In the genomic region with DNA sequence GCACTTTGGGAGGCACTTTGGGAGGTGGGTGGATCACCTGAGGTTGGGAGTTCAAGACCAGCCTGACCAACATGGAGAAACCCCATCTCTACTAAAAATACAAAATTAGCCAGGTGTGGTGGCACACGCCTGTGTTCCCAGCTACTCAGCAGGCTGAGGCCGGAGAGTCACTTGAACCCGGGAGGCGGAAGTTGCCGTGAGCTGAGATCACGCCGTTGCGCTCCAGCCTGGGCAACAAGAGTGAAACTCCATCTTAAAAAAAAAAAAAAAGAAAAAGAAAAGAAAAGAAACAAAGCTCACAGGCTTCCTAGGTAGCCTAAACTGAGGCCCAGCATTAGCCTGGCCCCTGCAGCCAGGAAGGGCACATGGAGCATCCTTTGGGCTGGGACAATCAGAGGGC, we compare ENCODE assay signal across 11 cellular contexts. TPM values are rescaled to one million over a fixed set of nuclear protein-coding genes. Genes with fewer than 3 reads are reported as not detected.
DNase-seq lines count a peak whose midpoint lies in the region; ATAC-seq and TF ChIP-seq lines count a peak whose summit lies in the region.
"Not testable (repeated sequence)": the region's sequence is repeated elsewhere in the genome, so short reads cannot be mapped to it uniquely, and the experiment has no call there.
"Had no signal": no experiment of that assay in that cellular context is flagged by ENCODE, and none has a peak within 500 bp of the region (broad histone marks: within the 10 kb centered on the region; RNA-seq: fewer than 3 reads in every experiment).

No MANE protein-coding gene starts in this region.

- H3K4me1 Mint-ChIP-seq in CD4-positive, alpha-beta memory T cell: peaks cover 46 to 80% (median 66%) of the 10 kb centered on the region in 4 donors
- H3K4me1 Mint-ChIP-seq in activated CD4-positive, alpha-beta T cell treated with anti-CD3 and anti-CD28 coated beads for 36 hours: peaks cover 71% of the 10 kb centered on the region
- H3K4me1 Mint-ChIP-seq in activated CD8-positive, alpha-beta T cell treated with anti-CD3 and anti-CD28 coated beads, Interleukin-2, amount 10 ng/mL, durations not matched to agents 7 days and 5 days (ENCODE audit: low read depth): peaks cover 69% of the 10 kb centered on the region
- peaks cover 73% of the 10 kb centered on the region for H3K4me1 Mint-ChIP-seq in activated naive CD4-positive, alpha-beta T cell treated with anti-CD3 and anti-CD28 coated beads for 36 hours (ENCODE audit: low read depth)
- H3K4me1 Mint-ChIP-seq in activated naive CD8-positive, alpha-beta T cell treated with anti-CD3 and anti-CD28 coated beads, Interleukin-2, amount 10 ng/mL, durations not matched to agents 7 days and 5 days: peaks cover 56% of the 10 kb centered on the region
- peaks cover 41 to 82% (median 72%) of the 10 kb centered on the region in 4 donors for H3K4me1 Mint-ChIP-seq in naive thymus-derived CD8-positive, alpha-beta T cell

- not testable (repeated sequence) for H3K79me2 ChIP-seq in OCI-LY3 (ENCODE audit: low read length)

- H3K27me3 ChIP-seq in CD4-positive, alpha-beta memory T cell (ENCODE audit: insufficient read depth, low read length); OCI-LY3 (ENCODE audit: low read depth, low read length): not testable (repeated sequence)

- peak overlapping the region in 6 of 7 donors; percentile 80 to 93 (median 88) for H3K27ac Mint-ChIP-seq in CD4-positive, alpha-beta memory T cell
- peak overlapping the region; percentile 80 for H3K27ac Mint-ChIP-seq in activated CD4-positive, alpha-beta T cell treated with anti-CD3 and anti-CD28 coated beads for 36 hours
- peak overlapping the region; percentile 74 for H3K27ac Mint-ChIP-seq in activated CD8-positive, alpha-beta T cell treated with anti-CD3 and anti-CD28 coated beads, Interleukin-2, amount 10 ng/mL, durations not matched to agents 7 days and 5 days
- peak overlapping the region; percentile 71 for H3K27ac Mint-ChIP-seq in activated naive CD4-positive, alpha-beta T cell treated with anti-CD3 and anti-CD28 coated beads for 36 hours
- H3K27ac Mint-ChIP-seq in activated naive CD8-positive, alpha-beta T cell treated with anti-CD3 and anti-CD28 coated beads, Interleukin-2, amount 10 ng/mL, durations not matched to agents 7 days and 5 days: peak overlapping the region; percentile 66
- peak overlapping the region in 9 of 10 donors; percentile 78 to 93 (median 89) for H3K27ac Mint-ChIP-seq in naive thymus-derived CD8-positive, alpha-beta T cell

- H3K9ac ChIP-seq in OCI-LY3 (ENCODE audit: low read length): not testable (repeated sequence)

- not testable (repeated sequence) for H3K4me3 ChIP-seq in CD4-positive, alpha-beta memory T cell (ENCODE audit: low read length in 2 of 2); OCI-LY3 (ENCODE audit: low read length)

- H3K36me3 ChIP-seq in CD4-positive, alpha-beta memory T cell (ENCODE audit: insufficient read depth, low read length); OCI-LY3 (replicated peaks; ENCODE audit: low read depth, low read length): not testable (repeated sequence)

- DNase-seq in CD4-positive, alpha-beta memory T cell: peak in 1 of 5 donors; percentile 11
- DNase-seq in activated CD4-positive, alpha-beta T cell treated with anti-CD3 and anti-CD28 coated beads for 36 hours; activated CD8-positive, alpha-beta T cell treated with anti-CD3 and anti-CD28 coated beads, Interleukin-2, amount 10 ng/mL, durations not matched to agents 7 days and 5 days; activated naive CD4-positive, alpha-beta T cell treated with anti-CD3 and anti-CD28 coated beads for 36 hours; activated naive CD8-positive, alpha-beta T cell treated with anti-CD3 and anti-CD28 coated beads, Interleukin-2, amount 10 ng/mL, durations not matched to agents 7 days and 5 days; naive thymus-derived CD8-positive, alpha-beta T cell: not testable (repeated sequence)

- POLR2A ChIA-PET in CD4-positive, alpha-beta memory T cell (lab: Charles Lee; ENCODE audit: partially characterized antibody): interaction anchor here (0.7 to 19.7 kb wide), 4 partner anchors 10 to 40 kb away, joined by 3 to 299 read pairs (median 80); partner anchors contain the start of genes AQP3 and NOL6
- POLR2A ChIA-PET in activated CD4-positive, alpha-beta T cell treated with anti-CD3 and anti-CD28 coated beads for 36 hours (lab: Charles Lee): not testable (repeated sequence)
- POLR2A ChIA-PET in activated CD8-positive, alpha-beta T cell treated with anti-CD3 and anti-CD28 coated beads, Interleukin-2, amount 10 ng/mL, durations not matched to agents 7 days and 5 days (lab: Charles Lee): interaction anchor here (0.7 to 0.8 kb wide), 2 partner anchors 40 to 165 kb away, joined by 3 read pairs; no protein-coding TSS in a partner anchor
- POLR2A ChIA-PET in activated naive CD8-positive, alpha-beta T cell treated with anti-CD3 and anti-CD28 coated beads, Interleukin-2, amount 10 ng/mL, durations not matched to agents 7 days and 5 days (lab: Charles Lee): interaction anchor here (0.6 to 5.0 kb wide), 3 partner anchors 8 to 39 kb away, joined by 3 to 27 read pairs (median 6); partner anchors contain the start of gene AQP3
- POLR2A ChIA-PET in naive thymus-derived CD8-positive, alpha-beta T cell (lab: Charles Lee): interaction anchor here (0.6 to 10.7 kb wide), 6 partner anchors 9 to 40 kb away, joined by 3 to 93 read pairs (median 3); partner anchors contain the start of genes AQP3 and NOL6

- peaks cover 72% of the 10 kb centered on the region for H3K4me1 ChIP-seq in CD4-positive, alpha-beta memory T cell (ENCODE audit: insufficient read depth, low read length)
- H3K4me1 ChIP-seq in OCI-LY3 (ENCODE audit: low read length): peaks cover 55% of the 10 kb centered on the region

- not testable (repeated sequence) for H3K9me3 ChIP-seq in CD4-positive, alpha-beta memory T cell (ENCODE audit: control insufficient read depth in 1 of 2, low read length in 2 of 2); OCI-LY3 (ENCODE audit: insufficient read depth, low read length)

- peak overlapping the region; percentile 32 for H3K27ac ChIP-seq in CD4-positive, alpha-beta memory T cell (ENCODE audit: low read depth, low read length)
- H3K27ac ChIP-seq in OCI-LY3 (ENCODE audit: low read length): not testable (repeated sequence)

- intact Hi-C loops in CD4-positive, alpha-beta memory T cell (cut with micrococcal nuclease): loop anchor here (10.0 kb wide), 1 partner anchor 59 kb away; no protein-coding TSS in a partner anchor
- intact Hi-C loops in activated CD4-positive, alpha-beta T cell treated with anti-CD3 and anti-CD28 coated beads for 36 hours (cut with DNase I, micrococcal nuclease): not testable (repeated sequence)
- intact Hi-C loops in activated naive CD4-positive, alpha-beta T cell treated with anti-CD3 and anti-CD28 coated beads for 36 hours (cut with micrococcal nuclease): loop anchor here (10.0 kb wide), 1 partner anchor 901 kb away; the partner anchor contains the start of genes SMIM27 and TOPORS

- not testable (repeated sequence) for H3K9me3 Mint-ChIP-seq in CD4-positive, alpha-beta memory T cell; activated CD4-positive, alpha-beta T cell treated with anti-CD3 and anti-CD28 coated beads for 36 hours (ENCODE audit: low read depth); activated CD8-positive, alpha-beta T cell treated with anti-CD3 and anti-CD28 coated beads, Interleukin-2, amount 10 ng/mL, durations not matched to agents 7 days and 5 days (ENCODE audit: insufficient read depth); activated naive CD4-positive, alpha-beta T cell treated with anti-CD3 and anti-CD28 coated beads for 36 hours; activated naive CD8-positive, alpha-beta T cell treated with anti-CD3 and anti-CD28 coated beads, Interleukin-2, amount 10 ng/mL, durations not matched to agents 7 days and 5 days; naive thymus-derived CD8-positive, alpha-beta T cell

- 0 out of 2 replicates have a peak overlapping the region, but pooled peaks have one; percentile 11 for H3K4me2 ChIP-seq in OCI-LY3 (ENCODE audit: low read length)

- H3K4me3 Mint-ChIP-seq in CD4-positive, alpha-beta memory T cell: peak overlapping the region in 7 of 8 donors; percentile 14 to 75 (median 55)
- H3K4me3 Mint-ChIP-seq in activated CD4-positive, alpha-beta T cell treated with anti-CD3 and anti-CD28 coated beads for 36 hours; activated CD8-positive, alpha-beta T cell treated with anti-CD3 and anti-CD28 coated beads, Interleukin-2, amount 10 ng/mL, durations not matched to agents 7 days and 5 days; activated naive CD4-positive, alpha-beta T cell treated with anti-CD3 and anti-CD28 coated beads for 36 hours: not testable (repeated sequence)
- peak overlapping the region; percentile 55 for H3K4me3 Mint-ChIP-seq in activated naive CD8-positive, alpha-beta T cell treated with anti-CD3 and anti-CD28 coated beads, Interleukin-2, amount 10 ng/mL, durations not matched to agents 7 days and 5 days
- peak overlapping the region in 9 of 10 donors; percentile 38 to 71 (median 62) for H3K4me3 Mint-ChIP-seq in naive thymus-derived CD8-positive, alpha-beta T cell

- not testable (repeated sequence) for ATAC-seq in activated CD4-positive, alpha-beta T cell treated with anti-CD3 and anti-CD28 coated beads for 36 hours; activated CD8-positive, alpha-beta T cell treated with anti-CD3 and anti-CD28 coated beads, Interleukin-2, amount 10 ng/mL, durations not matched to agents 7 days and 5 days; activated naive CD8-positive, alpha-beta T cell treated with anti-CD3 and anti-CD28 coated beads, Interleukin-2, amount 10 ng/mL, durations not matched to agents 7 days and 5 days (ENCODE audit: low read depth); naive thymus-derived CD8-positive, alpha-beta T cell

- CTCF ChIA-PET in CD4-positive, alpha-beta memory T cell (lab: Charles Lee; ENCODE audit: partially characterized antibody): interaction anchor here (1.0 to 16.3 kb wide), 5 partner anchors 8 to 81 kb away, joined by 4 to 562 read pairs (median 8); partner anchors contain the start of genes AQP3, AQP7 and NOL6
- CTCF ChIA-PET in activated CD4-positive, alpha-beta T cell treated with anti-CD3 and anti-CD28 coated beads for 36 hours (lab: Charles Lee): interaction anchor here (4.7 to 5.6 kb wide), 2 partner anchors 11 to 80 kb away, joined by 30 to 45 read pairs; no protein-coding TSS in a partner anchor
- CTCF ChIA-PET in activated CD8-positive, alpha-beta T cell treated with anti-CD3 and anti-CD28 coated beads, Interleukin-2, amount 10 ng/mL, durations not matched to agents 7 days and 5 days (lab: Charles Lee): interaction anchor here (0.6 to 1.7 kb wide), 4 partner anchors 9 to 80 kb away, joined by 3 to 8 read pairs (median 6); partner anchors contain the start of gene AQP3
- CTCF ChIA-PET in activated naive CD4-positive, alpha-beta T cell treated with anti-CD3 and anti-CD28 coated beads for 36 hours (lab: Charles Lee): interaction anchor here (0.6 to 7.6 kb wide), 4 partner anchors 8 to 40 kb away, joined by 3 to 100 read pairs (median 5); partner anchors contain the start of gene AQP3

- H3K36me3 Mint-ChIP-seq in CD4-positive, alpha-beta memory T cell; activated CD4-positive, alpha-beta T cell treated with anti-CD3 and anti-CD28 coated beads for 36 hours (ENCODE audit: low read depth); activated CD8-positive, alpha-beta T cell treated with anti-CD3 and anti-CD28 coated beads, Interleukin-2, amount 10 ng/mL, durations not matched to agents 7 days and 5 days (ENCODE audit: low read depth); activated naive CD4-positive, alpha-beta T cell treated with anti-CD3 and anti-CD28 coated beads for 36 hours (ENCODE audit: low read depth); activated naive CD8-positive, alpha-beta T cell treated with anti-CD3 and anti-CD28 coated beads, Interleukin-2, amount 10 ng/mL, durations not matched to agents 7 days and 5 days; naive thymus-derived CD8-positive, alpha-beta T cell: not testable (repeated sequence)

- not testable (repeated sequence) for H4K20me1 ChIP-seq in OCI-LY3 (ENCODE audit: insufficient read depth, low read length)

- TF ChIP-seq CTCF in OCI-LY3 (IDR thresholded peaks at IDR 0.05; ENCODE audit: low read depth, low read length): not testable (repeated sequence)

- not testable (repeated sequence) for H2AFZ ChIP-seq in OCI-LY3 (ENCODE audit: low read depth, low read length)

- not testable (repeated sequence) for H3K27me3 Mint-ChIP-seq in CD4-positive, alpha-beta memory T cell; activated CD4-positive, alpha-beta T cell treated with anti-CD3 and anti-CD28 coated beads for 36 hours; activated CD8-positive, alpha-beta T cell treated with anti-CD3 and anti-CD28 coated beads, Interleukin-2, amount 10 ng/mL, durations not matched to agents 7 days and 5 days (ENCODE audit: low read depth); activated naive CD4-positive, alpha-beta T cell treated with anti-CD3 and anti-CD28 coated beads for 36 hours (ENCODE audit: low read depth); activated naive CD8-positive, alpha-beta T cell treated with anti-CD3 and anti-CD28 coated beads, Interleukin-2, amount 10 ng/mL, durations not matched to agents 7 days and 5 days; naive thymus-derived CD8-positive, alpha-beta T cell

RNA-seq across cellular contexts. Expression of gene AQP3, which starts 8.1 kb away (rescaled TPM):
- 100 to 1,000 TPM; 172 TPM for total RNA-seq in CD4-positive, alpha-beta memory T cell
- 100 to 1,000 TPM; 484 to 562 TPM for polyA plus RNA-seq in CD4-positive, alpha-beta memory T cell
- 10 to 100 TPM in 1 of 2 experiments, 1 to 10 TPM in 1; 8.5 to 11.3 TPM for total RNA-seq in activated CD4-positive, alpha-beta T cell treated with anti-CD3 and anti-CD28 coated beads for 36 hours
- 10 to 100 TPM; 29.9 to 31.4 TPM for total RNA-seq in activated CD8-positive, alpha-beta T cell treated with anti-CD3 and anti-CD28 coated beads, Interleukin-2, amount 10 ng/mL, durations not matched to agents 7 days and 5 days
- 1 to 10 TPM; 7.2 to 8.1 TPM for total RNA-seq in activated naive CD4-positive, alpha-beta T cell treated with anti-CD3 and anti-CD28 coated beads for 36 hours
- total RNA-seq in activated naive CD8-positive, alpha-beta T cell treated with anti-CD3 and anti-CD28 coated beads, Interleukin-2, amount 10 ng/mL, durations not matched to agents 7 days and 5 days: 10 to 100 TPM; 29.1 to 32.0 TPM
- 10 to 100 TPM; 71.6 to 72.8 TPM for total RNA-seq in naive thymus-derived CD8-positive, alpha-beta T cell
- polyA plus RNA-seq in naive thymus-derived CD8-positive, alpha-beta T cell: 100 to 1,000 TPM; 124 to 166 (median 145) TPM

RNA-seq across cellular contexts. Expression of gene NOL6, which starts 18.3 kb away (rescaled TPM):
- total RNA-seq in CD4-positive, alpha-beta memory T cell: 10 to 100 TPM; 39.1 to 41.1 TPM
- polyA plus RNA-seq in CD4-positive, alpha-beta memory T cell: 10 to 100 TPM; 11.7 to 28.1 TPM
- 10 to 100 TPM; 39.0 to 39.4 TPM for total RNA-seq in activated CD4-positive, alpha-beta T cell treated with anti-CD3 and anti-CD28 coated beads for 36 hours
- 10 to 100 TPM; 37.1 to 38.8 TPM for total RNA-seq in activated CD8-positive, alpha-beta T cell treated with anti-CD3 and anti-CD28 coated beads, Interleukin-2, amount 10 ng/mL, durations not matched to agents 7 days and 5 days
- 10 to 100 TPM; 38.2 to 38.6 TPM for total RNA-seq in activated naive CD4-positive, alpha-beta T cell treated with anti-CD3 and anti-CD28 coated beads for 36 hours
- 10 to 100 TPM; 30.1 to 33.2 TPM for total RNA-seq in activated naive CD8-positive, alpha-beta T cell treated with anti-CD3 and anti-CD28 coated beads, Interleukin-2, amount 10 ng/mL, durations not matched to agents 7 days and 5 days
- total RNA-seq in naive thymus-derived CD8-positive, alpha-beta T cell: 10 to 100 TPM; 42.7 to 47.2 TPM
- polyA plus RNA-seq in naive thymus-derived CD8-positive, alpha-beta T cell: 10 to 100 TPM; 13.5 to 29.2 (median 19.3) TPM

RNA-seq across cellular contexts. Expression of gene AQP7, which starts 53.1 kb away (rescaled TPM):
- total RNA-seq in CD4-positive, alpha-beta memory T cell: under 1 TPM in 1 of 2 experiments, not detected in 1; 0.81 TPM
- polyA plus RNA-seq in CD4-positive, alpha-beta memory T cell: under 1 TPM in 1 of 2 donors, not detected in 1; 0.30 TPM
- total RNA-seq in activated CD4-positive, alpha-beta T cell treated with anti-CD3 and anti-CD28 coated beads for 36 hours: not detected
- not detected for total RNA-seq in activated CD8-positive, alpha-beta T cell treated with anti-CD3 and anti-CD28 coated beads, Interleukin-2, amount 10 ng/mL, durations not matched to agents 7 days and 5 days
- not detected for total RNA-seq in activated naive CD4-positive, alpha-beta T cell treated with anti-CD3 and anti-CD28 coated beads for 36 hours
- not detected for total RNA-seq in activated naive CD8-positive, alpha-beta T cell treated with anti-CD3 and anti-CD28 coated beads, Interleukin-2, amount 10 ng/mL, durations not matched to agents 7 days and 5 days
- total RNA-seq in naive thymus-derived CD8-positive, alpha-beta T cell: under 1 TPM in 1 of 2 experiments, not detected in 1; 0.71 TPM
- polyA plus RNA-seq in naive thymus-derived CD8-positive, alpha-beta T cell: under 1 TPM in 1 of 3 donors, not detected in 2; 0.17 TPM
- total RNA-seq: A172, IMR-90, NCI-H460 had no signal
- polyA plus RNA-seq: BJ had no signal
